Comparison of ENCODE assay signal across 8 cellular contexts in the genomic region with DNA sequence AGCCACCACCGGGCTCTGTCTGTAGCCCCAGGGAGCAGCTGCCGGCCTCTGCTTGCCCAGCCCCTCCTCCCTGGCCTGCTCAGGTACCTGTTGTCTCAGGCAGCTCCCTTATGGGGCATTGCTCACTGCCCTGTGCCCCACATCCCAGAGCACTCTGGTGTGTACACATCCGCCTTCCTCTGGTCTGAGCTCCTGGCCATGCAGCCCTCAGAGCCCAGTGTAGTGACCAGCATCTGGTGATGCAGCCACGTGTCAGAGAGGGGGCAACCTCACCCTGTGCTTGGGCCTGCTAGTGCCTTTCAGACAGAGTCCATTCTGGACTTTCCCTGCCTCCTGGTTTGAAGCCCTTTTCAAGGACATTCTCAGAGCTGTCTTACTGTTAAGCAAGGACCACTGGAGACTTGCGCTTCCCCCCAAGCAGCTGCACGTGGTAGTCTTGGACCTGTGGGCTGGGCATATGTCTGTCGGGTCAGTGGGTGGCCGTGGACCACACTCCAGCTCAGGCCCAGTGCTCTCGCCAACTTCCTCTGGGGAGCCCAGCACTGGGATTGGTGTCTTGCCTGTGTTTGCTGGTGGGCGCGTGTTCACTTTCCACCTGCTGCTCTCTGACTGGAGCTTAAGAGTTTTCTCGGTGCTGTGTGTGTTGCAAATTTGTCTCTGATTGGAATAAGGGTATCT. TPM values are rescaled to one million over a fixed set of nuclear protein-coding genes. Genes with fewer than 3 reads are reported as not detected.
DNase-seq lines count a peak whose midpoint lies in the region; ATAC-seq and TF ChIP-seq lines count a peak whose summit lies in the region.

No MANE protein-coding gene starts in this region.

- H3K4me1 ChIP-seq in prostate gland (replicated peaks) (peaks cover 17% of the 10 kb centered on the region), mucosa of descending colon (ENCODE audit: low read depth) (peaks cover 18% of the 10 kb centered on the region)

- H3K9me3 ChIP-seq in prostate gland, result no peaks in the 10 kb centered on the region
- H3K9me3 ChIP-seq in mucosa of descending colon, result no peaks in the 10 kb centered on the region

- no peak for DNase-seq in activated naive CD8-positive, alpha-beta T cell treated with anti-CD3 and anti-CD28 coated beads for 36 hours
- DNase-seq in prostate gland (ENCODE audit: low spot score), result no peak
- DNase-seq in mucosa of descending colon, result no peak
- no peak for DNase-seq in GDM1 (lab: John Stamatoyannopoulos, UW)
- no peak for DNase-seq in OCI-M2 (lab: John Stamatoyannopoulos, UW; ENCODE audit: unreplicated experiment)
- DNase-seq in occipital lobe (lab: John Stamatoyannopoulos, UW), result no peak

- no peaks in the 10 kb centered on the region for H3K27me3 ChIP-seq in prostate gland (replicated peaks; ENCODE audit: insufficient read depth)

- H3K9me3 Mint-ChIP-seq in activated naive CD8-positive, alpha-beta T cell treated with anti-CD3 and anti-CD28 coated beads for 36 hours, result peaks cover 5% of the 10 kb centered on the region

- 74% methylated on average over 12 of the region's 12 CpGs for WGBS in prostate gland

- intact Hi-C loops in prostate gland (cut with DNase I), result no loop called here
- intact Hi-C loops in mucosa of descending colon (cut with DNase I, micrococcal nuclease), result no loop called here

- no peak for TF ChIP-seq POLR2A in prostate gland (IDR thresholded peaks at IDR 0.05)

- H3K36me3 ChIP-seq in prostate gland (no peaks in the 10 kb centered on the region), mucosa of descending colon (ENCODE audit: low read depth) (no peaks in the 10 kb centered on the region)

- H3K4me1 Mint-ChIP-seq in activated naive CD8-positive, alpha-beta T cell treated with anti-CD3 and anti-CD28 coated beads for 36 hours, result peaks cover 86% of the 10 kb centered on the region

- peak; percentile 10 for ATAC-seq in GM18909 (IDR thresholded peaks at IDR 0.05; ENCODE audit: poor library complexity, unreplicated experiment)
- peak; percentile 19 for ATAC-seq in HG02973 (IDR thresholded peaks at IDR 0.05; ENCODE audit: unreplicated experiment)
- ATAC-seq in mucosa of descending colon, result no peak

- peak overlapping the region; percentile 69 for H3K4me3 Mint-ChIP-seq in activated naive CD8-positive, alpha-beta T cell treated with anti-CD3 and anti-CD28 coated beads for 36 hours

- H3K27me3 Mint-ChIP-seq in activated naive CD8-positive, alpha-beta T cell treated with anti-CD3 and anti-CD28 coated beads for 36 hours, result no peaks in the 10 kb centered on the region

- H3K27ac Mint-ChIP-seq in activated naive CD8-positive, alpha-beta T cell treated with anti-CD3 and anti-CD28 coated beads for 36 hours, result peak overlapping the region; percentile 92

- peak overlapping the region; percentile 65 to 87 for H3K27ac ChIP-seq in prostate gland

- H3K36me3 Mint-ChIP-seq in activated naive CD8-positive, alpha-beta T cell treated with anti-CD3 and anti-CD28 coated beads for 36 hours, result peaks cover 67% of the 10 kb centered on the region

- H3K4me3 ChIP-seq in prostate gland (no peak overlapping the region), mucosa of descending colon (no peak overlapping the region)

- TF ChIP-seq CTCF in prostate gland (IDR thresholded peaks at IDR 0.05) (no peak), mucosa of descending colon (IDR thresholded peaks at IDR 0.05) (no peak)

RNA-seq across cellular contexts. Expression of a gene that starts 30.7 kb away (rescaled TPM):
- total RNA-seq in activated naive CD8-positive, alpha-beta T cell treated with anti-CD3 and anti-CD28 coated beads for 36 hours, result 10 to 100 TPM; 63.2 to 76.0 TPM
- total RNA-seq in prostate gland (10 to 100 TPM; 21.5 to 63.1 TPM), mucosa of descending colon (100 to 1,000 TPM in 2 of 3 donors, 10 to 100 TPM in 1; 81.8 to 159 (median 102) TPM), occipital lobe (33.1 TPM)
